In the genomic region with DNA sequence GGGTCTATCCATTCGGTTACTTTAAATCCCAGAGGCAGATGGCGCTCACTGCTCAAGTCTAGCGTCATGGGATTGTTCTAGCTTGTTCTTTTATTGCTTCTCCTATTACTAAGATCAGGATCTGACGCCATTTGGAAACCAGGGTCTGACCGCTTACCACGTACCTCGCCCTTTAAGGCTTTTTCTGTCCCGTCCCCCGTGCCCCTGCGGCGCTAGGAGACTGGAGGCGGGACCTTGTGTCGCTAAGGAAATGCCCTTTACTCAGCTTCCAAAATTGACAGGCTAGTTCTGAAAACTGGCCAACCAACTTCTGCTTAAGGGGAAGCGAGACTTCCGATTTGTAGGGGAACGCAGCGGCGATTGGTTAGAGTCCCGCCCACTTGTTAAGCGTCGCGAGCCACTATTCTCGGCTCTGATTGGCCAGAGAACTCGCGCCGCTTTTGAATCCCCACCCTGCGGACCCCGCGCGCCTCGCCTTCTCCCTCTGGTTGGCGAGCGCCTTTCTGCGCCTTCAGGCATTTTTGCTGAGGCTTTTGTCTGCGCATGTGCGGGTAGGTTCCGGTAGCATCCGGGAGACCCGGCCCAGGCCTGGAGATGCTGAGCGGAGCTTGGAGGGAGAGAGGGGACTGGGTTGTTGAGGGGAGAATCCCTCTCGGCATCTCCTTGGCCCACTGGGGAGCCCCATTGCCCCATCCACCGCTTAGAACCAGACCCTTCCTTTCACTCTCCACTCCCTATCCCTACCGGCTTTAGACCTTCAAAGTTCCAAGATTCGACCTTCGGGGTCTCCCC, we compare ENCODE assay signal across 1 cellular context.
A peak's percentile ranks its signal among the peaks of the same experiment; 100 is the strongest.
TF ChIP-seq lines count a peak whose summit lies in the region.

No MANE protein-coding gene starts in this region.

TF ChIP-seq in K562, 482 proteins besides CTCF, POLR2A, EP300 and RAD21 (continued from another document and continues in another):
- TF ChIP-seq, protein P1, sequence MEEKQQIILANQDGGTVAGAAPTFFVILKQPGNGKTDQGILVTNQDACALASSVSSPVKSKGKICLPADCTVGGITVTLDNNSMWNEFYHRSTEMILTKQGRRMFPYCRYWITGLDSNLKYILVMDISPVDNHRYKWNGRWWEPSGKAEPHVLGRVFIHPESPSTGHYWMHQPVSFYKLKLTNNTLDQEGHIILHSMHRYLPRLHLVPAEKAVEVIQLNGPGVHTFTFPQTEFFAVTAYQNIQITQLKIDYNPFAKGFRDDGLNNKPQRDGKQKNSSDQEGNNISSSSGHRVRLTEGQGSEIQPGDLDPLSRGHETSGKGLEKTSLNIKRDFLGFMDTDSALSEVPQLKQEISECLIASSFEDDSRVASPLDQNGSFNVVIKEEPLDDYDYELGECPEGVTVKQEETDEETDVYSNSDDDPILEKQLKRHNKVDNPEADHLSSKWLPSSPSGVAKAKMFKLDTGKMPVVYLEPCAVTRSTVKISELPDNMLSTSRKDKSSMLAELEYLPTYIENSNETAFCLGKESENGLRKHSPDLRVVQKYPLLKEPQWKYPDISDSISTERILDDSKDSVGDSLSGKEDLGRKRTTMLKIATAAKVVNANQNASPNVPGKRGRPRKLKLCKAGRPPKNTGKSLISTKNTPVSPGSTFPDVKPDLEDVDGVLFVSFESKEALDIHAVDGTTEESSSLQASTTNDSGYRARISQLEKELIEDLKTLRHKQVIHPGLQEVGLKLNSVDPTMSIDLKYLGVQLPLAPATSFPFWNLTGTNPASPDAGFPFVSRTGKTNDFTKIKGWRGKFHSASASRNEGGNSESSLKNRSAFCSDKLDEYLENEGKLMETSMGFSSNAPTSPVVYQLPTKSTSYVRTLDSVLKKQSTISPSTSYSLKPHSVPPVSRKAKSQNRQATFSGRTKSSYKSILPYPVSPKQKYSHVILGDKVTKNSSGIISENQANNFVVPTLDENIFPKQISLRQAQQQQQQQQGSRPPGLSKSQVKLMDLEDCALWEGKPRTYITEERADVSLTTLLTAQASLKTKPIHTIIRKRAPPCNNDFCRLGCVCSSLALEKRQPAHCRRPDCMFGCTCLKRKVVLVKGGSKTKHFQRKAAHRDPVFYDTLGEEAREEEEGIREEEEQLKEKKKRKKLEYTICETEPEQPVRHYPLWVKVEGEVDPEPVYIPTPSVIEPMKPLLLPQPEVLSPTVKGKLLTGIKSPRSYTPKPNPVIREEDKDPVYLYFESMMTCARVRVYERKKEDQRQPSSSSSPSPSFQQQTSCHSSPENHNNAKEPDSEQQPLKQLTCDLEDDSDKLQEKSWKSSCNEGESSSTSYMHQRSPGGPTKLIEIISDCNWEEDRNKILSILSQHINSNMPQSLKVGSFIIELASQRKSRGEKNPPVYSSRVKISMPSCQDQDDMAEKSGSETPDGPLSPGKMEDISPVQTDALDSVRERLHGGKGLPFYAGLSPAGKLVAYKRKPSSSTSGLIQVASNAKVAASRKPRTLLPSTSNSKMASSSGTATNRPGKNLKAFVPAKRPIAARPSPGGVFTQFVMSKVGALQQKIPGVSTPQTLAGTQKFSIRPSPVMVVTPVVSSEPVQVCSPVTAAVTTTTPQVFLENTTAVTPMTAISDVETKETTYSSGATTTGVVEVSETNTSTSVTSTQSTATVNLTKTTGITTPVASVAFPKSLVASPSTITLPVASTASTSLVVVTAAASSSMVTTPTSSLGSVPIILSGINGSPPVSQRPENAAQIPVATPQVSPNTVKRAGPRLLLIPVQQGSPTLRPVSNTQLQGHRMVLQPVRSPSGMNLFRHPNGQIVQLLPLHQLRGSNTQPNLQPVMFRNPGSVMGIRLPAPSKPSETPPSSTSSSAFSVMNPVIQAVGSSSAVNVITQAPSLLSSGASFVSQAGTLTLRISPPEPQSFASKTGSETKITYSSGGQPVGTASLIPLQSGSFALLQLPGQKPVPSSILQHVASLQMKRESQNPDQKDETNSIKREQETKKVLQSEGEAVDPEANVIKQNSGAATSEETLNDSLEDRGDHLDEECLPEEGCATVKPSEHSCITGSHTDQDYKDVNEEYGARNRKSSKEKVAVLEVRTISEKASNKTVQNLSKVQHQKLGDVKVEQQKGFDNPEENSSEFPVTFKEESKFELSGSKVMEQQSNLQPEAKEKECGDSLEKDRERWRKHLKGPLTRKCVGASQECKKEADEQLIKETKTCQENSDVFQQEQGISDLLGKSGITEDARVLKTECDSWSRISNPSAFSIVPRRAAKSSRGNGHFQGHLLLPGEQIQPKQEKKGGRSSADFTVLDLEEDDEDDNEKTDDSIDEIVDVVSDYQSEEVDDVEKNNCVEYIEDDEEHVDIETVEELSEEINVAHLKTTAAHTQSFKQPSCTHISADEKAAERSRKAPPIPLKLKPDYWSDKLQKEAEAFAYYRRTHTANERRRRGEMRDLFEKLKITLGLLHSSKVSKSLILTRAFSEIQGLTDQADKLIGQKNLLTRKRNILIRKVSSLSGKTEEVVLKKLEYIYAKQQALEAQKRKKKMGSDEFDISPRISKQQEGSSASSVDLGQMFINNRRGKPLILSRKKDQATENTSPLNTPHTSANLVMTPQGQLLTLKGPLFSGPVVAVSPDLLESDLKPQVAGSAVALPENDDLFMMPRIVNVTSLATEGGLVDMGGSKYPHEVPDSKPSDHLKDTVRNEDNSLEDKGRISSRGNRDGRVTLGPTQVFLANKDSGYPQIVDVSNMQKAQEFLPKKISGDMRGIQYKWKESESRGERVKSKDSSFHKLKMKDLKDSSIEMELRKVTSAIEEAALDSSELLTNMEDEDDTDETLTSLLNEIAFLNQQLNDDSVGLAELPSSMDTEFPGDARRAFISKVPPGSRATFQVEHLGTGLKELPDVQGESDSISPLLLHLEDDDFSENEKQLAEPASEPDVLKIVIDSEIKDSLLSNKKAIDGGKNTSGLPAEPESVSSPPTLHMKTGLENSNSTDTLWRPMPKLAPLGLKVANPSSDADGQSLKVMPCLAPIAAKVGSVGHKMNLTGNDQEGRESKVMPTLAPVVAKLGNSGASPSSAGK (IDR thresholded peaks at IDR 0.05) = peak; percentile 91
- TF ChIP-seq ZNF77 (CRISPR knock-in tag; IDR thresholded peaks at IDR 0.05) = no peak
- no peak for TF ChIP-seq DIDO1 (tag; IDR thresholded peaks at IDR 0.05; ENCODE audit: low read depth)
- no peak for TF ChIP-seq PRMT5 (CRISPR knock-in tag; IDR thresholded peaks at IDR 0.05)
- TF ChIP-seq ZNF324 (CRISPR knock-in tag; IDR thresholded peaks at IDR 0.05) = no peak
- TF ChIP-seq NRF1 (conservative IDR thresholded peaks at IDR 0.05 in 1 of 2, IDR thresholded peaks at IDR 0.05 in 1 of 2) = peak; percentile 97
- peak; percentile 90 for TF ChIP-seq ASH1L (IDR thresholded peaks at IDR 0.05; ENCODE audit: borderline replicate concordance, low read depth, partially characterized antibody)
- no peak for TF ChIP-seq KLF10 (CRISPR knock-in tag; IDR thresholded peaks at IDR 0.05)
- no peak for TF ChIP-seq NFXL1 (CRISPR knock-in tag; IDR thresholded peaks at IDR 0.05)
- no peak for TF ChIP-seq ILF3 (IDR thresholded peaks at IDR 0.05; ENCODE audit: borderline replicate concordance)
- TF ChIP-seq, protein P2, sequence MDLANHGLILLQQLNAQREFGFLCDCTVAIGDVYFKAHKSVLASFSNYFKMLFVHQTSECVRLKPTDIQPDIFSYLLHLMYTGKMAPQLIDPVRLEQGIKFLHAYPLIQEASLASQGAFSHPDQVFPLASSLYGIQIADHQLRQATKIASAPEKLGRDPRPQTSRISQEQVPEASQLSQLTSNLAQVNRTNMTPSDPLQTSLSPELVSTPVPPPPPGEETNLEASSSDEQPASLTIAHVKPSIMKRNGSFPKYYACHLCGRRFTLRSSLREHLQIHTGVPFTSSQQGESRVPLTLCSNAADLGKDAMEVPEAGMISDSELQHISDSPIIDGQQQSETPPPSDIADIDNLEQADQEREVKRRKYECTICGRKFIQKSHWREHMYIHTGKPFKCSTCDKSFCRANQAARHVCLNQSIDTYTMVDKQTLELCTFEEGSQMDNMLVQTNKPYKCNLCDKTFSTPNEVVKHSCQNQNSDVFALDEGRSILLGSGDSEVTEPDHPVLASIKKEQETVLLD (IDR thresholded peaks at IDR 0.05) = peak; percentile 85
- TF ChIP-seq ZNF41 (CRISPR knock-in tag; conservative IDR thresholded peaks at IDR 0.05) = no peak
- no peak for TF ChIP-seq RBM22 (IDR thresholded peaks at IDR 0.05; ENCODE audit: low read depth, low read length, poor library complexity, severe bottlenecking)
- no peak for TF ChIP-seq GTF2F1 (IDR thresholded peaks at IDR 0.05; ENCODE audit: low read depth, low read length)
- no peak for TF ChIP-seq ZNF12 (CRISPR knock-in tag; IDR thresholded peaks at IDR 0.05)
- TF ChIP-seq BCOR (IDR thresholded peaks at IDR 0.05) = no peak
- no peak for TF ChIP-seq MCM2 (IDR thresholded peaks at IDR 0.05; ENCODE audit: low read depth)
- peak; percentile 97 for TF ChIP-seq L3MBTL2 (IDR thresholded peaks at IDR 0.05)
- TF ChIP-seq, protein P3, sequence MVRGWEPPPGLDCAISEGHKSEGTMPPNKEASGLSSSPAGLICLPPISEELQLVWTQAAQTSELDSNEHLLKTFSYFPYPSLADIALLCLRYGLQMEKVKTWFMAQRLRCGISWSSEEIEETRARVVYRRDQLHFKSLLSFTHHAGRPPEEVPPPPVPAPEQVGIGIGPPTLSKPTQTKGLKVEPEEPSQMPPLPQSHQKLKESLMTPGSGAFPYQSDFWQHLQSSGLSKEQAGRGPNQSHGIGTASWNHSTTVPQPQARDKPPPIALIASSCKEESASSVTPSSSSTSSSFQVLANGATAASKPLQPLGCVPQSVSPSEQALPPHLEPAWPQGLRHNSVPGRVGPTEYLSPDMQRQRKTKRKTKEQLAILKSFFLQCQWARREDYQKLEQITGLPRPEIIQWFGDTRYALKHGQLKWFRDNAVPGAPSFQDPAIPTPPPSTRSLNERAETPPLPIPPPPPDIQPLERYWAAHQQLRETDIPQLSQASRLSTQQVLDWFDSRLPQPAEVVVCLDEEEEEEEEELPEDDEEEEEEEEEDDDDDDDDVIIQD (CRISPR knock-in tag; IDR thresholded peaks at IDR 0.05) = no peak
- no peak for TF ChIP-seq ZNF23 (CRISPR knock-in tag; IDR thresholded peaks at IDR 0.05)
- peak; percentile 73 for TF ChIP-seq BMI1 (IDR thresholded peaks at IDR 0.05; ENCODE audit: low read length)
- peak; percentile 89 for TF ChIP-seq MBD2 (IDR thresholded peaks at IDR 0.05; ENCODE audit: borderline replicate concordance, low read depth)
- TF ChIP-seq, protein P4, sequence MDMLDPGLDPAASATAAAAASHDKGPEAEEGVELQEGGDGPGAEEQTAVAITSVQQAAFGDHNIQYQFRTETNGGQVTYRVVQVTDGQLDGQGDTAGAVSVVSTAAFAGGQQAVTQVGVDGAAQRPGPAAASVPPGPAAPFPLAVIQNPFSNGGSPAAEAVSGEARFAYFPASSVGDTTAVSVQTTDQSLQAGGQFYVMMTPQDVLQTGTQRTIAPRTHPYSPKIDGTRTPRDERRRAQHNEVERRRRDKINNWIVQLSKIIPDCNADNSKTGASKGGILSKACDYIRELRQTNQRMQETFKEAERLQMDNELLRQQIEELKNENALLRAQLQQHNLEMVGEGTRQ (CRISPR knock-in tag; IDR thresholded peaks at IDR 0.05) = no peak
- TF ChIP-seq ZNF76 (CRISPR knock-in tag; IDR thresholded peaks at IDR 0.05; ENCODE audit: borderline replicate concordance) = no peak
- TF ChIP-seq POLR2AphosphoS5 (IDR thresholded peaks at IDR 0.05; ENCODE audit: control insufficient read depth, insufficient read depth, low read depth, low read length) = peak; percentile 47; the same call in 1 of the 2 replicates
- TF ChIP-seq, protein P5, sequence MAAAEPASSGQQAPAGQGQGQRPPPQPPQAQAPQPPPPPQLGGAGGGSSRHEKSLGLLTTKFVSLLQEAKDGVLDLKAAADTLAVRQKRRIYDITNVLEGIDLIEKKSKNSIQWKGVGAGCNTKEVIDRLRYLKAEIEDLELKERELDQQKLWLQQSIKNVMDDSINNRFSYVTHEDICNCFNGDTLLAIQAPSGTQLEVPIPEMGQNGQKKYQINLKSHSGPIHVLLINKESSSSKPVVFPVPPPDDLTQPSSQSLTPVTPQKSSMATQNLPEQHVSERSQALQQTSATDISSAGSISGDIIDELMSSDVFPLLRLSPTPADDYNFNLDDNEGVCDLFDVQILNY (CRISPR knock-in tag; IDR thresholded peaks at IDR 0.05) = no peak
- no peak for TF ChIP-seq OTX1 (CRISPR knock-in tag; IDR thresholded peaks at IDR 0.05)
- peak; percentile 67 for TF ChIP-seq KDM5B (IDR thresholded peaks at IDR 0.05; ENCODE audit: insufficient replicate concordance, low read depth, low read length)
- no peak for TF ChIP-seq NFE2L1 (tag; IDR thresholded peaks at IDR 0.05; ENCODE audit: borderline replicate concordance, low read depth)
- peak; percentile 73 for TF ChIP-seq POLR2B (IDR thresholded peaks at IDR 0.05; ENCODE audit: low read depth, partially characterized antibody)
- no peak for TF ChIP-seq THRAP3 (IDR thresholded peaks at IDR 0.05; ENCODE audit: borderline replicate concordance)
- TF ChIP-seq SOX6 (IDR thresholded peaks at IDR 0.05) = no peak; the same call in 1 of the 2 replicates
- no peak for TF ChIP-seq PTRF (tag; IDR thresholded peaks at IDR 0.05)
- no peak for TF ChIP-seq LARP7 (IDR thresholded peaks at IDR 0.05)
- TF ChIP-seq NFIC (IDR thresholded peaks at IDR 0.05) = peak; percentile 25
- peak; percentile 82; the same call in 1 of the 2 replicates for TF ChIP-seq C11orf30 (IDR thresholded peaks at IDR 0.05; ENCODE audit: low read depth)
- TF ChIP-seq NCOA1 (IDR thresholded peaks at IDR 0.05; ENCODE audit: low read depth) = no peak
- no peak for TF ChIP-seq DPF2 (IDR thresholded peaks at IDR 0.05)
- TF ChIP-seq RFX1 (IDR thresholded peaks at IDR 0.05) = peak; percentile 97
- TF ChIP-seq, protein P6, sequence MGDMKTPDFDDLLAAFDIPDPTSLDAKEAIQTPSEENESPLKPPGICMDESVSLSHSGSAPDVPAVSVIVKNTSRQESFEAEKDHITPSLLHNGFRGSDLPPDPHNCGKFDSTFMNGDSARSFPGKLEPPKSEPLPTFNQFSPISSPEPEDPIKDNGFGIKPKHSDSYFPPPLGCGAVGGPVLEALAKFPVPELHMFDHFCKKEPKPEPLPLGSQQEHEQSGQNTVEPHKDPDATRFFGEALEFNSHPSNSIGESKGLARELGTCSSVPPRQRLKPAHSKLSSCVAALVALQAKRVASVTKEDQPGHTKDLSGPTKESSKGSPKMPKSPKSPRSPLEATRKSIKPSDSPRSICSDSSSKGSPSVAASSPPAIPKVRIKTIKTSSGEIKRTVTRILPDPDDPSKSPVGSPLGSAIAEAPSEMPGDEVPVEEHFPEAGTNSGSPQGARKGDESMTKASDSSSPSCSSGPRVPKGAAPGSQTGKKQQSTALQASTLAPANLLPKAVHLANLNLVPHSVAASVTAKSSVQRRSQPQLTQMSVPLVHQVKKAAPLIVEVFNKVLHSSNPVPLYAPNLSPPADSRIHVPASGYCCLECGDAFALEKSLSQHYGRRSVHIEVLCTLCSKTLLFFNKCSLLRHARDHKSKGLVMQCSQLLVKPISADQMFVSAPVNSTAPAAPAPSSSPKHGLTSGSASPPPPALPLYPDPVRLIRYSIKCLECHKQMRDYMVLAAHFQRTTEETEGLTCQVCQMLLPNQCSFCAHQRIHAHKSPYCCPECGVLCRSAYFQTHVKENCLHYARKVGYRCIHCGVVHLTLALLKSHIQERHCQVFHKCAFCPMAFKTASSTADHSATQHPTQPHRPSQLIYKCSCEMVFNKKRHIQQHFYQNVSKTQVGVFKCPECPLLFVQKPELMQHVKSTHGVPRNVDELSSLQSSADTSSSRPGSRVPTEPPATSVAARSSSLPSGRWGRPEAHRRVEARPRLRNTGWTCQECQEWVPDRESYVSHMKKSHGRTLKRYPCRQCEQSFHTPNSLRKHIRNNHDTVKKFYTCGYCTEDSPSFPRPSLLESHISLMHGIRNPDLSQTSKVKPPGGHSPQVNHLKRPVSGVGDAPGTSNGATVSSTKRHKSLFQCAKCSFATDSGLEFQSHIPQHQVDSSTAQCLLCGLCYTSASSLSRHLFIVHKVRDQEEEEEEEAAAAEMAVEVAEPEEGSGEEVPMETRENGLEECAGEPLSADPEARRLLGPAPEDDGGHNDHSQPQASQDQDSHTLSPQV (IDR thresholded peaks at IDR 0.05) = peak; percentile 18; the same call in 1 of the 2 replicates
